ENCODE assay signal across 8 cellular contexts in the genomic region with DNA sequence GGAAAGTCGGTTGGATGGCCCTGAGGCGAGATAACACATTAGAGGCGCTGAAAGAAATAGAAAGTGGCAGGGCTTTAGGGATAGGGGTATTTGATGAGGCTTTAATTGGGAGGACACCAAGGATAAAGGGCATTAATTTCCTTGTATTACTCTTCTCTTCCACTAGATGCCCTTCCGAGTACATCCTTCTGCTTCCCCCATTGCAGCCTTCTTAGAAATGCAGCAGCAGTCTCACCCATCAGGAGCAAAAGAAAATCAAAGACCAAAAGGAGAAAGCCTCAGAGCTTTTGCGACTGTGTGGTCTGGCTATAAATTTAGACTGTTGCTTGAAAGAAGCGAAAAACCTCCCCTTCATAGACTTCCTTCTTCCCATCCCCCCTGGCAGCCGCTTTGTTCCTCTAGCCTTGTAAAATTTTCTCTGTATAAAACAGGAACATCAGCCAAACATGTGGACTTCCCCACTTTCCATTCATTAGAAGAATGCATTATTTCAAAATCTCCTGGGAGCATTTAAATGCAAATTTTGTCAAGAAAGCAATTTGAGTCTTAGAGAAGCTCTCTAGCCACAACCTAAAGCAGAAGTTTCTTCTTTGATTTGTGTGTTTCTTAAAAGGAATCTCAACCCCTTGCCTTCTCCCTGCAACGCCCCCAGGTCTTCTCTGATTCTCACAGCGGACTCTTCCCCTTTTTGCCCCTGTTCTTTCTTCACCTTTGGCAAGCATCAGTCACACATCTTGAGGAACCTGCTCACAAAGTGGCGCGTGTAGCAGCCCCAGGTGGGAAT.
DNase-seq lines count a peak whose midpoint lies in the region; ATAC-seq, FAIRE-seq and TF ChIP-seq lines count a peak whose summit lies in the region.

No MANE protein-coding gene starts in this region.

- H3K27me3 ChIP-seq in GM23248 (replicated peaks; ENCODE audit: insufficient read depth) (no peaks in the 10 kb centered on the region), mesendoderm (ENCODE audit: insufficient read depth, low read length, poor library complexity) (no peaks in the 10 kb centered on the region), upper lobe of left lung (no peaks in the 10 kb centered on the region)

- H3K4me1 ChIP-seq in GM23248 (ENCODE audit: insufficient read depth) (peaks cover 42% of the 10 kb centered on the region), mesendoderm (ENCODE audit: control insufficient read depth, low read depth, low read length) (peaks cover 25% of the 10 kb centered on the region), upper lobe of left lung (peaks cover 36 to 48% (median 39%) of the 10 kb centered on the region in 4 donors)

- no peaks in the 10 kb centered on the region for H4K20me1 ChIP-seq in GM23248 (ENCODE audit: insufficient read depth)

- no peaks in the 10 kb centered on the region for H3K9me2 ChIP-seq in GM23248 (ENCODE audit: insufficient read depth)

- DNase-seq in Caki2 (ENCODE audit: low read depth) (peak; percentile 62), GM23248 (peak; percentile 87), NCI-H2107 treated with DMSO at 0.1 percent for 48 hours (lab: John Stamatoyannopoulos, UW; ENCODE audit: unreplicated experiment) (peak; percentile 100), epidermal melanocyte (ENCODE audit: insufficient read length, low spot score) (peak; percentile 80), mesendoderm (peak; percentile 90), upper lobe of left lung (no peak)
- no peak for DNase-seq in activated effector memory CD4-positive, alpha-beta T cell treated with anti-CD3 and anti-CD28 coated beads, Interleukin-2, amount 50 U/mL, for 16 hours

- H3K4me3 ChIP-seq in GM23248: no peak overlapping the region
- H3K4me3 ChIP-seq in mesendoderm (ENCODE audit: low read length): no peak overlapping the region
- H3K4me3 ChIP-seq in upper lobe of left lung: no peak overlapping the region

- H3K9me3 ChIP-seq in GM23248 (ENCODE audit: low read depth) (no peaks in the 10 kb centered on the region), upper lobe of left lung (no peaks in the 10 kb centered on the region)

- H2BK120ac ChIP-seq in mesendoderm (ENCODE audit: low read depth, low read length): no peak overlapping the region

- H4K5ac ChIP-seq in mesendoderm (ENCODE audit: low read length): no peak overlapping the region

- no peak overlapping the region for H3K4ac ChIP-seq in mesendoderm (ENCODE audit: low read depth, low read length)

- peak overlapping the region; percentile 69 for H3K18ac ChIP-seq in mesendoderm (ENCODE audit: low read length)

- H2BK5ac ChIP-seq in mesendoderm (ENCODE audit: low read length): no peak overlapping the region

- TF ChIP-seq EP300 in upper lobe of left lung (IDR thresholded peaks at IDR 0.05): no peak

- H3F3A ChIP-seq in GM23248 (ENCODE audit: insufficient read depth): peaks cover 20% of the 10 kb centered on the region

- H2AK5ac ChIP-seq in mesendoderm (ENCODE audit: low read length): no peak overlapping the region

- 39 to 40% methylated on average over 11 of the region's 11 CpGs for WGBS in GM23248 (ENCODE audit: low coverage in 1 of 2, low lambda C conversion rate in 2 of 2, missing lambda C conversion rate in 2 of 2), 2 experiments
- WGBS in mesendoderm (ENCODE audit: extremely low coverage, insufficient coverage, low lambda C conversion rate): no CpG with 5 or more reads among the region's 11 CpGs
- 30 to 34% methylated on average over 11 of the region's 11 CpGs for WGBS in upper lobe of left lung, 2 donors

- peaks cover 21% of the 10 kb centered on the region for H3K79me2 ChIP-seq in GM23248 (ENCODE audit: insufficient read depth)
- peaks cover 17% of the 10 kb centered on the region for H3K79me2 ChIP-seq in mesendoderm (ENCODE audit: control insufficient read depth, insufficient read depth, low read length)

- H3K36me3 ChIP-seq in GM23248 (ENCODE audit: low read depth) (no peaks in the 10 kb centered on the region), mesendoderm (ENCODE audit: control insufficient read depth, insufficient read depth, low read length) (no peaks in the 10 kb centered on the region), upper lobe of left lung (no peaks in the 10 kb centered on the region)

- in situ Hi-C loops in Caki2 (cut with HindIII; ENCODE audit: low pct_unique_long_range_greater_than_20kb, low sequenced_read_pairs) (no loop called here), GM23248 (cut with MboI) (loop anchor here (10.0 kb wide), 2 partner anchors 82 to 162 kb away; no protein-coding TSS in a partner anchor)

- H3K79me1 ChIP-seq in mesendoderm (ENCODE audit: low read length): peaks cover 5% of the 10 kb centered on the region

- peak; percentile 35 to 52 for ATAC-seq in upper lobe of left lung (ENCODE audit: low FRiP score in 2 of 2)

- H3K4me2 ChIP-seq in GM23248 (ENCODE audit: unreplicated experiment): peak overlapping the region; percentile 72
- no peak overlapping the region for H3K4me2 ChIP-seq in mesendoderm (ENCODE audit: low read length)

- FAIRE-seq in TTC549 (lab: Jason Lieb, UNC): peak; percentile 80

- peak overlapping the region; percentile 70 for H3K56ac ChIP-seq in mesendoderm (ENCODE audit: low read length)

- H3K27ac ChIP-seq in GM23248: peak overlapping the region; percentile 74
- peak overlapping the region; percentile 33 for H3K27ac ChIP-seq in mesendoderm (ENCODE audit: low read depth, low read length)
- H3K27ac ChIP-seq in upper lobe of left lung: peak overlapping the region in 3 of 4 donors; percentile 15 to 96 (median 69)

- H4K8ac ChIP-seq in mesendoderm (ENCODE audit: low read depth, low read length): no peak overlapping the region

- peak overlapping the region; percentile 61; the same call in 1 of the 2 replicates for H2AFZ ChIP-seq in GM23248

- H3K23ac ChIP-seq in mesendoderm (ENCODE audit: low read length): no peak overlapping the region

- H2BK15ac ChIP-seq in mesendoderm (replicated peaks; ENCODE audit: low read depth): no peak overlapping the region

- peak overlapping the region; percentile 66 for H3K9ac ChIP-seq in GM23248
- H3K9ac ChIP-seq in mesendoderm (ENCODE audit: low read length): peak overlapping the region; percentile 25

- peak; percentile 61 to 89 (median 79) for TF ChIP-seq CTCF in upper lobe of left lung (IDR thresholded peaks at IDR 0.05)

- no peak for TF ChIP-seq POLR2A in upper lobe of left lung (IDR thresholded peaks at IDR 0.05)

Comparison
In these comparisons a context has a peak if more than half of its experiments do, and no peak if none do; other contexts are left out.
1. DNase-seq: peak in Caki2 (single experiment), GM23248 (single experiment), NCI-H2107 treated with DMSO at 0.1 percent for 48 hours (single experiment), epidermal melanocyte (single experiment) and mesendoderm (single experiment); none in upper lobe of left lung (0 of 2) and activated effector memory CD4-positive, alpha-beta T cell treated with anti-CD3 and anti-CD28 coated beads, Interleukin-2, amount 50 U/mL, for 16 hours (single experiment).
2. Peak in every context shown above with its lines, with median percentiles within 50 percentile points of each other: H3K27ac ChIP-seq.